In the genomic region with DNA sequence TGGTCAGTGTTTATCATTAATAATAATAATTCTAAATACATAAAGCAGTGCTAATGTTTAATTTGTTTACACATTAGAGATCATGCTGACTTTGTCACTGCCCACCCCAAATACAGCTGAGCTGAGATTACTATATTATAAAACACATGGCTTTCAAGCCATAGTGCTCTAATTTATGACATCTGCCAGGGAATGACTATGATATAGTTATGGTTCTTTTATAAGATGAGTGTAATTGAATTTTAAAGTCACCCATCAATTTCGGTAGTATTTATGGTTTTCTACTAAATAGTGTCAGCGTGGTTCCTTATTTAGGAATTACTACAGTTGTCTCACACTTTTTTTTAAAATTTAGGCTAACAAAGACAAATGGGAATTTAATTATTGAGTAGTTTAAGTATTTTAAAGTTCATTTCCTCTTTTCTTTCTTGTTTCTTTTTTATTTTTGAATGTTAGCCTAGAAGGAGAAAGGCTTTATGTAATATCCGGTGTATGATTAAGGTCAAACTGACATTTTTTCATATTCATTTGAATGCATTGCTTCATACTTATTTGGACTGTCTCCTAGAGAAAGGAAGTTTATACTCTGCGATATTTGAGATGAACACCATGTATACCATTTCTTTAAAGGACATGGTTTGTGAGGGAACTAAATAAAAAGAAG, we compare ENCODE assay signal across 15 cellular contexts. TPM values are rescaled to one million over a fixed set of nuclear protein-coding genes. Genes with fewer than 3 reads are reported as not detected.
DNase-seq lines count a peak whose midpoint lies in the region; ATAC-seq, FAIRE-seq and TF ChIP-seq lines count a peak whose summit lies in the region.
"Had no signal": no experiment of that assay in that cellular context is flagged by ENCODE, and none has a peak within 500 bp of the region (broad histone marks: within the 10 kb centered on the region; RNA-seq: fewer than 3 reads in every experiment).

No MANE protein-coding gene starts in this region.

- intact Hi-C loops in CD4-positive, alpha-beta T cell (cut with DNase I, micrococcal nuclease), result no loop called here

- DNase-seq in H54 (ENCODE audit: insufficient read length, low spot score) (no peak), NOMO-1 (lab: John Stamatoyannopoulos, UW; ENCODE audit: unreplicated experiment in 2 of 2) (peak; percentile 91 to 100), chondrocyte (ENCODE audit: low spot score) (no peak), osteocyte (ENCODE audit: extremely low spot score, unreplicated experiment) (no peak), NCI-H345 (lab: John Stamatoyannopoulos, UW) (no peak), SJCRH30 (no peak), amygdala (lab: John Stamatoyannopoulos, UW) (no peak)
- DNase-seq in CD4-positive, alpha-beta T cell, result no peak
- DNase-seq: activated effector memory CD4-positive, alpha-beta T cell treated with anti-CD3 and anti-CD28 coated beads, Interleukin-2, amount 50 U/mL, for 16 hours; NCI-H2171 treated with DMSO at 0.1 percent for 48 hours; Peyer's patch; retina; T-helper 9 cell had no signal

- H3K27me3 Mint-ChIP-seq in chondrocyte (ENCODE audit: low read depth) (no peaks in the 10 kb centered on the region), osteocyte (ENCODE audit: unreplicated experiment) (no peaks in the 10 kb centered on the region)
- H3K27me3 Mint-ChIP-seq in CD4-positive, alpha-beta T cell, result peaks cover 61% of the 10 kb centered on the region

- no peak overlapping the region for H3K4me3 ChIP-seq in SJCRH30
- H3K4me3 ChIP-seq: Peyer's patch had no signal

- no peak for TF ChIP-seq POLR2A in H54 (IDR thresholded peaks at IDR 0.05; ENCODE audit: low read depth, low read length)

- ATAC-seq in CD4-positive, alpha-beta T cell (ENCODE audit: poor library complexity), result no peak

- no peaks in the 10 kb centered on the region for H3K9me3 ChIP-seq in SJCRH30 (replicated peaks)
- H3K9me3 ChIP-seq in CD4-positive, alpha-beta T cell (ENCODE audit: control insufficient read depth, low read length), result no peaks in the 10 kb centered on the region
- H3K9me3 ChIP-seq: Peyer's patch had no signal

- H3K36me3 ChIP-seq in SJCRH30, result peaks cover 12% of the 10 kb centered on the region
- H3K36me3 ChIP-seq: Peyer's patch had no signal

- FAIRE-seq in H54 (lab: Jason Lieb, UNC), result peak; percentile 38
- FAIRE-seq: keratinocyte had no signal

- POLR2A ChIA-PET in CD4-positive, alpha-beta T cell (lab: Charles Lee), result no interaction called here

- H3K27ac ChIP-seq in SJCRH30, result no peak overlapping the region
- H3K27ac ChIP-seq in CD4-positive, alpha-beta T cell (ENCODE audit: low read depth, low read length), result no peak overlapping the region
- H3K27ac ChIP-seq: Peyer's patch had no signal

- H3K36me3 Mint-ChIP-seq in chondrocyte (ENCODE audit: low read depth) (peaks cover 2% of the 10 kb centered on the region), osteocyte (ENCODE audit: unreplicated experiment) (peaks cover under 1% of the 10 kb centered on the region)
- no peaks in the 10 kb centered on the region for H3K36me3 Mint-ChIP-seq in CD4-positive, alpha-beta T cell (ENCODE audit: low read depth)

- H3K4me1 Mint-ChIP-seq in chondrocyte (ENCODE audit: low read depth) (peaks cover 63% of the 10 kb centered on the region), osteocyte (ENCODE audit: unreplicated experiment) (peaks cover 66% of the 10 kb centered on the region)
- H3K4me1 Mint-ChIP-seq in CD4-positive, alpha-beta T cell (ENCODE audit: low read depth), result peaks cover 17% of the 10 kb centered on the region

- H3K4me3 Mint-ChIP-seq in chondrocyte (ENCODE audit: unreplicated experiment) (no peak overlapping the region), osteocyte (ENCODE audit: unreplicated experiment) (peak overlapping the region; percentile 38)
- H3K4me3 Mint-ChIP-seq in CD4-positive, alpha-beta T cell, result no peak overlapping the region
- H3K4me3 Mint-ChIP-seq: central memory CD8-positive, alpha-beta T cell had no signal

- CTCF ChIA-PET in CD4-positive, alpha-beta T cell (lab: Charles Lee), result no interaction called here

- no peaks in the 10 kb centered on the region for H3K9me3 Mint-ChIP-seq in chondrocyte (ENCODE audit: low read depth)
- H3K9me3 Mint-ChIP-seq in osteocyte (ENCODE audit: unreplicated experiment), result no peaks in the 10 kb centered on the region
- H3K9me3 Mint-ChIP-seq in CD4-positive, alpha-beta T cell, result no peaks in the 10 kb centered on the region
- H3K9me3 Mint-ChIP-seq: central memory CD8-positive, alpha-beta T cell had no signal

- peak overlapping the region; percentile 38 for H3K27ac Mint-ChIP-seq in chondrocyte (ENCODE audit: unreplicated experiment)
- H3K27ac Mint-ChIP-seq in osteocyte (ENCODE audit: unreplicated experiment), result peak overlapping the region; percentile 58
- no peak overlapping the region for H3K27ac Mint-ChIP-seq in CD4-positive, alpha-beta T cell

- H3K27me3 ChIP-seq in SJCRH30, result no peaks in the 10 kb centered on the region
- peaks cover 20% of the 10 kb centered on the region for H3K27me3 ChIP-seq in CD4-positive, alpha-beta T cell (ENCODE audit: control insufficient read depth, insufficient read depth, low read length)
- H3K27me3 ChIP-seq: Peyer's patch had no signal

- TF ChIP-seq CTCF in chondrocyte (IDR thresholded peaks at IDR 0.05), result no peak
- TF ChIP-seq CTCF in osteocyte (IDR thresholded peaks at IDR 0.05), result no peak
- no peak for TF ChIP-seq CTCF in CD4-positive, alpha-beta T cell (IDR thresholded peaks at IDR 0.05)

- H3K4me1 ChIP-seq in SJCRH30, result peaks cover 32% of the 10 kb centered on the region

RNA-seq across cellular contexts. Expression of gene CDK14, which starts 3.9 kb away (rescaled TPM):
- total RNA-seq in chondrocyte (53.7 to 97.9 TPM (median 61.4 TPM) in 3 replicates), osteocyte (117 and 131 TPM in 2 replicates)
- 67.6 and 78.2 TPM in 2 replicates for total RNA-seq in SJCRH30 (2014; rRNA removed; shearing (Covaris generic))
- under 1 TPM; 0.45 to 0.47 TPM for total RNA-seq in CD4-positive, alpha-beta T cell

Comparison
In these comparisons a context has a peak if more than half of its experiments do, and no peak if none do; other contexts are left out.
1. DNase-seq: peak in NOMO-1 (2 of 2); none in H54 (single experiment), chondrocyte (single experiment), osteocyte (single experiment), NCI-H345 (single experiment), SJCRH30 (0 of 2), CD4-positive, alpha-beta T cell (0 of 10) and amygdala (0 of 56).
2. RNA of gene CDK14, which starts 3.9 kb away (total RNA-seq): 117 to 131 TPM in osteocyte, 67.6 to 78.2 TPM in SJCRH30 and 53.7 to 97.9 TPM in chondrocyte; 0.45 to 0.47 TPM in CD4-positive, alpha-beta T cell; every median in the first group is over 10 times any median in the second.